Comparison of ENCODE assay signal across 1 cellular context in genomic region chr10:122282909-122283308, GRCh38.
TF ChIP-seq lines count a peak whose summit lies in the region.

No MANE protein-coding gene starts in this region.

TF ChIP-seq in GM23338, 12 proteins besides CTCF, POLR2A, EP300 and RAD21 (continued from another document):
- no peak for TF ChIP-seq REST (IDR thresholded peaks at IDR 0.05; ENCODE audit: unreplicated experiment)
- TF ChIP-seq EZH2phosphoT487 (IDR thresholded peaks at IDR 0.05; ENCODE audit: unreplicated experiment): no peak
- no peak for TF ChIP-seq ZNF114 (CRISPR knock-in tag; IDR thresholded peaks at IDR 0.05)
- TF ChIP-seq ZNF331 (CRISPR knock-in tag; IDR thresholded peaks at IDR 0.05; ENCODE audit: low read depth): no peak
- TF ChIP-seq CREB1 (CRISPR knock-in tag; IDR thresholded peaks at IDR 0.05; ENCODE audit: low read depth): no peak
- no peak for TF ChIP-seq NANOG (IDR thresholded peaks at IDR 0.05; ENCODE audit: borderline replicate concordance)
TF ChIP-seq in GM23338: peak in this region for 0.
